1 cellular context compared by ENCODE assay signal in genomic region chr12:84862190-84862589, GRCh38.
TF ChIP-seq lines count a peak whose summit lies in the region.

No MANE protein-coding gene starts in this region.

TF ChIP-seq in HepG2, 621 proteins besides CTCF, POLR2A, EP300 and RAD21 (continued from another document):
- TF ChIP-seq PREB (CRISPR knock-in tag; IDR thresholded peaks at IDR 0.05): no peak
- no peak for TF ChIP-seq ZNF276 (CRISPR knock-in tag; IDR thresholded peaks at IDR 0.05; ENCODE audit: low read depth)
- no peak for TF ChIP-seq REST (IDR thresholded peaks at IDR 0.05; ENCODE audit: borderline replicate concordance in 1 of 2, low read depth in 1 of 2, low read length in 2 of 2)
- TF ChIP-seq ZUFSP (CRISPR knock-in tag; IDR thresholded peaks at IDR 0.05; ENCODE audit: borderline replicate concordance): no peak
- no peak for TF ChIP-seq AHR (CRISPR knock-in tag; IDR thresholded peaks at IDR 0.05)
